ENCODE assay signal across 1 cellular context in the genomic region with DNA sequence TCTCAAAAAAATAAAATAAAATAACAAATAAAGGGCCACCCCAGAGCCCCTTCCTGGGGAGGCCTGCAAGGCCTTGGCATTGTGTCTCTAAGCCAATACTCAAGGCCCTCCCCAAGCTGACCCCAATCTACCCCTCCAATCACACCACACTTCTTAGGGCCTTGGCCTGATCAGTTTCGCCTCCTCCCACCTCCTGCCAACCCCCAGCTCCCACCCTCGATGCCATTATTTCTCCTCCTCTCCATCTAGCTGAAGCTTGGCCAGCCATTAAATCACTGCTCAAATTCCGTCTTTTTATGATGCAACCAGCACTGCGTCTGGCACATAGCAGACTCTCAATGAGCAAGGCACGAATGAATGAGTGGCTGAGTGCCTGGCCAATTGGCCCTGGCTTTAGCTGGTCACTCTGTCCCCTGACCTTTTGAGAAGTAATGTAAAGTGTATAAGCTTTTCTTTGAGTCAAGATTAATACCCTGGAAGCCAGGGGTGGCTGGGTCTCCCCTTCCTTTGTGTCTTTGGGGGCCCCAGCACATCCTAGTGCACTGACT.
A peak's percentile ranks its signal among the peaks of the same experiment; 100 is the strongest.
TF ChIP-seq lines count a peak whose summit lies in the region.

No MANE protein-coding gene starts in this region.

TF ChIP-seq in HepG2, 621 proteins besides CTCF, POLR2A, EP300 and RAD21 (continued from another document):
- TF ChIP-seq, protein P1, sequence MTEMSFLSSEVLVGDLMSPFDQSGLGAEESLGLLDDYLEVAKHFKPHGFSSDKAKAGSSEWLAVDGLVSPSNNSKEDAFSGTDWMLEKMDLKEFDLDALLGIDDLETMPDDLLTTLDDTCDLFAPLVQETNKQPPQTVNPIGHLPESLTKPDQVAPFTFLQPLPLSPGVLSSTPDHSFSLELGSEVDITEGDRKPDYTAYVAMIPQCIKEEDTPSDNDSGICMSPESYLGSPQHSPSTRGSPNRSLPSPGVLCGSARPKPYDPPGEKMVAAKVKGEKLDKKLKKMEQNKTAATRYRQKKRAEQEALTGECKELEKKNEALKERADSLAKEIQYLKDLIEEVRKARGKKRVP (CRISPR knock-in tag; IDR thresholded peaks at IDR 0.05) = peak in 1 of 2 experiments; percentile 32; a peak in 1 of 4 replicates
